In genomic region chr4:2393353-2394270, GRCh38 we compare ENCODE assay signal across 11 cellular contexts.
DNase-seq lines count a peak whose midpoint lies in the region; ATAC-seq, FAIRE-seq and TF ChIP-seq lines count a peak whose summit lies in the region.
"Had no signal": no experiment of that assay in that cellular context is flagged by ENCODE, and none has a peak within 500 bp of the region (broad histone marks: within the 10 kb centered on the region; RNA-seq: fewer than 3 reads in every experiment).

No MANE protein-coding gene starts in this region.

- ATAC-seq in stimulated activated naive CD8-positive, alpha-beta T cell treated with anti-CD3 and anti-CD28 coated beads, Interleukin-15, amount 100 ng/mL, for 72 hours = peak; percentile 52
- ATAC-seq in GM18519 (IDR thresholded peaks at IDR 0.05; ENCODE audit: low FRiP score, unreplicated experiment) (no peak), GM18505 (IDR thresholded peaks at IDR 0.05; ENCODE audit: unreplicated experiment) (no peak)

- no peaks in the 10 kb centered on the region for H3K27me3 ChIP-seq in WERI-Rb-1 (ENCODE audit: insufficient read depth, low read depth, severe bottlenecking)
- peaks cover 38% of the 10 kb centered on the region for H3K27me3 ChIP-seq in iPS-20b (ENCODE audit: insufficient read depth, low read length)

- H3K27me3 Mint-ChIP-seq in stimulated activated naive CD8-positive, alpha-beta T cell treated with anti-CD3 and anti-CD28 coated beads, Interleukin-15, amount 100 ng/mL, for 72 hours = peaks cover 55% of the 10 kb centered on the region

- TF ChIP-seq POLR2A in H54 (IDR thresholded peaks at IDR 0.05; ENCODE audit: low read depth, low read length) (no peak), GM18505 (IDR thresholded peaks at IDR 0.05; ENCODE audit: borderline replicate concordance, extremely low read depth, insufficient read depth, insufficient read length) (no peak)

- H3K9me3 Mint-ChIP-seq in stimulated activated naive CD8-positive, alpha-beta T cell treated with anti-CD3 and anti-CD28 coated beads, Interleukin-15, amount 100 ng/mL, for 72 hours = no peaks in the 10 kb centered on the region

- no peak for TF ChIP-seq CTCF in WERI-Rb-1 (IDR thresholded peaks at IDR 0.05; ENCODE audit: low read depth, low read length)

- no peak overlapping the region for H3K27ac ChIP-seq in WERI-Rb-1
- H3K27ac ChIP-seq in iPS-20b (ENCODE audit: low read length) = no peak overlapping the region
- H3K27ac ChIP-seq: HL-60 had no signal

- H3K4me3 Mint-ChIP-seq in stimulated activated naive CD8-positive, alpha-beta T cell treated with anti-CD3 and anti-CD28 coated beads, Interleukin-15, amount 100 ng/mL, for 72 hours = peak overlapping the region; percentile 63 to 72

- peak overlapping the region; percentile 33; the same call in 1 of the 2 replicates for H3K9ac ChIP-seq in iPS-20b (ENCODE audit: low read depth, low read length)

- H3K36me3 ChIP-seq in WERI-Rb-1 (no peaks in the 10 kb centered on the region), iPS-20b (ENCODE audit: insufficient read depth, low read depth, low read length) (no peaks in the 10 kb centered on the region)

- DNase-seq in activated CD8-positive, alpha-beta memory T cell treated with anti-CD3 and anti-CD28 coated beads for 24 hours = peak; percentile 65
- no peak for DNase-seq in activated CD8-positive, alpha-beta memory T cell treated with anti-CD3 and anti-CD28 coated beads, Interleukin-2, amount 50 U/mL, for 4 hours
- DNase-seq in WERI-Rb-1 (peak; percentile 66), H54 (ENCODE audit: insufficient read length, low spot score) (no peak)
- DNase-seq in stimulated activated naive CD8-positive, alpha-beta T cell treated with anti-CD3 and anti-CD28 coated beads, Interleukin-15, amount 100 ng/mL, for 72 hours = no peak
- DNase-seq: RPMI8226 had no signal

- peaks cover 26% of the 10 kb centered on the region; the same call in 1 of the 2 replicates for H3K4me1 ChIP-seq in iPS-20b (ENCODE audit: insufficient read depth, low read length)

- H3K4me3 ChIP-seq in WERI-Rb-1 (ENCODE audit: low read depth, low read length) (no peak overlapping the region), iPS-20b (ENCODE audit: low read length) (peak overlapping the region; percentile 60; the same call in 1 of the 2 replicates)

- peaks cover 32% of the 10 kb centered on the region for H3K4me1 Mint-ChIP-seq in stimulated activated naive CD8-positive, alpha-beta T cell treated with anti-CD3 and anti-CD28 coated beads, Interleukin-15, amount 100 ng/mL, for 72 hours

- peak overlapping the region in 1 of 2 donors; percentile 72 for H3K27ac Mint-ChIP-seq in stimulated activated naive CD8-positive, alpha-beta T cell treated with anti-CD3 and anti-CD28 coated beads, Interleukin-15, amount 100 ng/mL, for 72 hours

- H3K9me3 ChIP-seq in WERI-Rb-1 (ENCODE audit: severe bottlenecking) = no peaks in the 10 kb centered on the region
- no peaks in the 10 kb centered on the region for H3K9me3 ChIP-seq in iPS-20b (ENCODE audit: insufficient read depth, low read depth, low read length)

- no peak for FAIRE-seq in H54 (lab: Jason Lieb, UNC)
- FAIRE-seq: islet of Langerhans had no signal

Comparison
In these comparisons a context has a peak if more than half of its experiments do, and no peak if none do; other contexts are left out.
1. DNase-seq: peak in activated CD8-positive, alpha-beta memory T cell treated with anti-CD3 and anti-CD28 coated beads for 24 hours (single experiment) and WERI-Rb-1 (single experiment); none in activated CD8-positive, alpha-beta memory T cell treated with anti-CD3 and anti-CD28 coated beads, Interleukin-2, amount 50 U/mL, for 4 hours (single experiment), stimulated activated naive CD8-positive, alpha-beta T cell treated with anti-CD3 and anti-CD28 coated beads, Interleukin-15, amount 100 ng/mL, for 72 hours (0 of 2) and H54 (single experiment).